Comparison of ENCODE assay signal across 24 cellular contexts in genomic region chr7:139661875-139662274, GRCh38.
"Had no signal": no experiment of that assay in that cellular context is flagged by ENCODE, and none has a peak within 500 bp of the region (broad histone marks: within the 10 kb centered on the region; RNA-seq: fewer than 3 reads in every experiment).

No MANE protein-coding gene starts in this region.

- H3K4me3 ChIP-seq: ascending aorta, breast epithelium, hepatocyte, lung, suprapubic skin had no signal

- H3K27ac Mint-ChIP-seq: activated CD4-positive, alpha-beta T cell treated with anti-CD3 and anti-CD28 coated beads, Interleukin-2, amount 10 ng/mL, durations not matched to agents 24 days and 14 days; activated CD8-positive, alpha-beta T cell treated with anti-CD3 and anti-CD28 coated beads, Interleukin-2, amount 10 ng/mL, durations not matched to agents 7 days and 5 days had no signal

- ATAC-seq: activated CD8-positive, alpha-beta T cell treated with anti-CD3 and anti-CD28 coated beads, Interleukin-2, amount 10 ng/mL, durations not matched to agents 7 days and 5 days; activated T-cell treated with anti-CD3 and anti-CD28 coated beads, Interleukin-2, amount 50 U/mL, for 4 hours; effector memory CD8-positive, alpha-beta T cell; SK-N-SH treated with all-trans-retinoic acid at 6 μM for 48 hours; T-cell had no signal

- H3K27me3 Mint-ChIP-seq: activated CD4-positive, alpha-beta T cell treated with anti-CD3 and anti-CD28 coated beads, Interleukin-2, amount 10 ng/mL, durations not matched to agents 24 days and 14 days; effector memory CD8-positive, alpha-beta T cell; T-cell had no signal

- H3K4me3 Mint-ChIP-seq: activated CD4-positive, alpha-beta T cell treated with anti-CD3 and anti-CD28 coated beads, Interleukin-2, amount 10 ng/mL, durations not matched to agents 24 days and 14 days; activated CD8-positive, alpha-beta T cell treated with anti-CD3 and anti-CD28 coated beads, Interleukin-2, amount 10 ng/mL, durations not matched to agents 7 days and 5 days; activated T-cell treated with anti-CD3 and anti-CD28 coated beads, Interleukin-2, amount 50 U/mL, for 4 hours; effector memory CD8-positive, alpha-beta T cell; T-cell had no signal

- H3K9me3 Mint-ChIP-seq: activated T-cell treated with anti-CD3 and anti-CD28 coated beads, Interleukin-2, amount 50 U/mL, for 4 hours; effector memory CD8-positive, alpha-beta T cell; T-cell had no signal

- H3K9ac ChIP-seq: parathyroid adenoma had no signal

- H3K27ac ChIP-seq: ascending aorta, parathyroid adenoma had no signal

- DNase-seq: activated CD4-positive, alpha-beta T cell treated with anti-CD3 and anti-CD28 coated beads, Interleukin-2, amount 10 ng/mL, durations not matched to agents 24 days and 14 days; activated CD8-positive, alpha-beta memory T cell treated with anti-CD3 and anti-CD28 coated beads, Interleukin-2, amount 50 U/mL, for 4 hours; activated CD8-positive, alpha-beta T cell treated with anti-CD3 and anti-CD28 coated beads, Interleukin-2, amount 10 ng/mL, durations not matched to agents 7 days and 5 days; activated effector memory CD4-positive, alpha-beta T cell treated with Interleukin-2 at 50 U/mL for 16 hours; activated naive CD4-positive, alpha-beta T cell treated with anti-CD3 and anti-CD28 coated beads, Interleukin-2, amount 50 U/mL, for 16 hours; activated T-cell treated with anti-CD3 and anti-CD28 coated beads, Interleukin-2, amount 50 U/mL, for 4 hours; dermis blood vessel endothelial cell; effector memory CD8-positive, alpha-beta T cell; midbrain; SHP77 treated with DMSO at 0.1 percent for 48 hours; stimulated activated CD4-positive, alpha-beta T cell treated with anti-CD3 and anti-CD28 coated beads, Interleukin-12 subunit alpha, Interleukin-12 subunit beta, amount 100 ng/mL, for 4 hours; stimulated activated CD4-positive, alpha-beta T cell treated with anti-CD3 and anti-CD28 coated beads, Interleukin-1b, Interleukin-23, amount 100 ng/mL, for 48 hours; stimulated activated CD8-positive, alpha-beta memory T cell treated with anti-CD3 and anti-CD28 coated beads, Interleukin-4, amount 100 ng/mL, for 48 hours; stimulated activated naive CD4-positive, alpha-beta T cell; T-cell; trophoblast cell had no signal

- H3K27me3 ChIP-seq: ascending aorta, breast epithelium, hepatocyte, suprapubic skin had no signal

- H3K9me3 ChIP-seq: ascending aorta, breast epithelium, suprapubic skin had no signal

- H3K36me3 ChIP-seq: ascending aorta, breast epithelium, suprapubic skin had no signal

- FAIRE-seq: islet of Langerhans had no signal

- H3K4me1 ChIP-seq: breast epithelium had no signal
